20 cellular contexts compared by ENCODE assay signal in genomic region chr4:5157721-5158390, GRCh38.
"Had no signal": no experiment of that assay in that cellular context is flagged by ENCODE, and none has a peak within 500 bp of the region (broad histone marks: within the 10 kb centered on the region; RNA-seq: fewer than 3 reads in every experiment).

No MANE protein-coding gene starts in this region.

- H3K27me3 ChIP-seq: adrenal gland, body of pancreas, thyroid gland had no signal

- H3K27ac ChIP-seq: adrenal gland, body of pancreas, coronary artery, hepatocyte, parathyroid adenoma, skin epidermis, thyroid gland, VCaP had no signal

- H3K27me3 Mint-ChIP-seq: activated naive CD4-positive, alpha-beta T cell treated with anti-CD3 and anti-CD28 coated beads, Interleukin-2, amount 10 ng/mL, durations not matched to agents 7 days and 5 days had no signal

- DNase-seq: activated CD4-positive, alpha-beta T cell treated with anti-CD3 and anti-CD28 coated beads for 48 hours; activated CD8-positive, alpha-beta memory T cell treated with anti-CD3 and anti-CD28 coated beads for 24 hours; activated naive CD4-positive, alpha-beta T cell treated with anti-CD3 and anti-CD28 coated beads, Interleukin-2, amount 10 ng/mL, durations not matched to agents 7 days and 5 days; activated T-cell treated with anti-CD3 and anti-CD28 coated beads for 4 hours; adrenal gland; body of pancreas; central memory CD4-positive, alpha-beta T cell; effector CD8-positive, alpha-beta T cell; kidney; left ventricle myocardium superior; retina; T1000; thyroid gland had no signal

- H3K36me3 ChIP-seq: adrenal gland, thyroid gland had no signal

- H3K4me1 ChIP-seq: adrenal gland, parathyroid adenoma, thyroid gland had no signal

- H3K4me1 Mint-ChIP-seq: activated naive CD4-positive, alpha-beta T cell treated with anti-CD3 and anti-CD28 coated beads, Interleukin-2, amount 10 ng/mL, durations not matched to agents 7 days and 5 days had no signal

- H3K4me3 ChIP-seq: adrenal gland, body of pancreas, coronary artery, hepatocyte, skin epidermis, thyroid gland had no signal

- H3K27ac Mint-ChIP-seq: activated naive CD4-positive, alpha-beta T cell treated with anti-CD3 and anti-CD28 coated beads, Interleukin-2, amount 10 ng/mL, durations not matched to agents 7 days and 5 days; activated T-helper 2 cell treated with anti-CD3 and anti-CD28 coated beads, Interferon-gamma antibody, Interleukin-2, Interleukin-4, amounts not matched to agents 10 μg/mL and 5 μg/mL and 100 μg/mL, durations not matched to agents 14 hours and 24 hours and 36 hours had no signal

- H3K9me3 Mint-ChIP-seq: activated T-helper 2 cell treated with anti-CD3 and anti-CD28 coated beads, Interferon-gamma antibody, Interleukin-2, Interleukin-4, amounts not matched to agents 10 μg/mL and 5 μg/mL and 100 μg/mL, durations not matched to agents 14 hours and 24 hours and 36 hours had no signal

- H3K4me3 Mint-ChIP-seq: activated naive CD4-positive, alpha-beta T cell treated with anti-CD3 and anti-CD28 coated beads, Interleukin-2, amount 10 ng/mL, durations not matched to agents 7 days and 5 days; neural crest cell had no signal

- ATAC-seq: left ventricle myocardium superior had no signal

- H3K36me3 Mint-ChIP-seq: activated naive CD4-positive, alpha-beta T cell treated with anti-CD3 and anti-CD28 coated beads, Interleukin-2, amount 10 ng/mL, durations not matched to agents 7 days and 5 days had no signal

- H3K9me3 ChIP-seq: adrenal gland, body of pancreas, thyroid gland had no signal
